In the genomic region with DNA sequence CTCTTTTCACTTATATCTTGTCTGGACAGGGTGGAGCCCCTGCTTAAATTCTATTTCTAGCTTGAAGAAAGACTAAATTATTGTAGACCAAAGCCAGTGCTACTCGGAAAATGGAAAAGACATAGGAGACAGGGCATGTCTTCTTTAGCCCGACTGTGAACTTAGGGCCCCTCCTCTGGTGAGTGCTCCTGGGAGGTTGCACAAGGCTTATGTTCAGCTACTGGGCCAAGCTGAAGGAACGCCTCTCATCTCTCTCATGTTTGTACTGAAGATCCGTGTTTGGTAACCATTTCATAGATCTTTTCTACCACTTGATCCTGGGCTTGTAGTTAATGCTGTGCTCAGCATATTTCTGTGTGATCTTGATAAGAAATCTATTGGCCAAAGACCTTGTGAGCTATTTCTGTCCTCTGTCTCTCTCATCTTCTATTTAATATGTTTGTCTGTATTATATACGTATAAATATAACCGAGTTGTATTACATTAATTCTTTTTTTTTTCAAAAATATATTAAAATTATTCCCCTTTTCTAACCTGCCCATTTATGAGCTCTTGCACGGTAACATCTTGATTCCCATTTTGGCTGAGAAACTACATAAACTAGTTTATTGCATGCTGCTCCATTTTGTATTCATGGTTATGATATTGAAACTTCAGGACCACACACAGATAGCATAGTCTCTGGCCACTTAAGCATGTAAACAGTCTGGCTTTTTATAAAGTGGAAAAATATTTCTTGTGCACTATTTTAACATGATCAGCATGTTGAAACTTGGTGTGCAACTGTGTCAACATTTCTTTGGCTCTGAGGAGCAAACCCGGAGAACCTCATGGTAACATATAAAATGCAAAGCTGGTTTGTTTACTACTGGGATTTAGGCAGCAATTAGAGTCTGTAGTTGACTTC, we compare ENCODE assay signal across 11 cellular contexts.
DNase-seq lines count a peak whose midpoint lies in the region; ATAC-seq and TF ChIP-seq lines count a peak whose summit lies in the region.
"Had no signal": no experiment of that assay in that cellular context is flagged by ENCODE, and none has a peak within 500 bp of the region (broad histone marks: within the 10 kb centered on the region; RNA-seq: fewer than 3 reads in every experiment).

No MANE protein-coding gene starts in this region.

- H3K14ac ChIP-seq in IMR-90 (replicated peaks; ENCODE audit: low read depth, low read length): no peak overlapping the region; the same call in 1 of the 2 replicates

- H3K18ac ChIP-seq in IMR-90 (ENCODE audit: low read depth, low read length): no peak overlapping the region

- H3K36me3 Mint-ChIP-seq in naive thymus-derived CD8-positive, alpha-beta T cell: peaks cover 0 to 2% (median 0%) of the 10 kb centered on the region in 3 donors

- 0 out of 2 replicates have a peak overlapping the region, but pooled peaks have one; percentile 5 for H2BK20ac ChIP-seq in IMR-90 (ENCODE audit: low read depth, low read length)

- no peak overlapping the region for H4K5ac ChIP-seq in IMR-90 (ENCODE audit: low read depth, low read length)

- H3K4me3 ChIP-seq in IMR-90 (ENCODE audit: insufficient read depth, low read depth, low read length): no peak overlapping the region
- no peak overlapping the region for H3K4me3 ChIP-seq in adrenal gland
- H3K4me3 ChIP-seq in skin epidermis: no peak overlapping the region

- no peaks in the 10 kb centered on the region for H3K9me3 Mint-ChIP-seq in naive thymus-derived CD8-positive, alpha-beta T cell
- H3K9me3 Mint-ChIP-seq: activated CD4-positive, alpha-beta T cell treated with anti-CD3 and anti-CD28 coated beads, Interleukin-2, amount 10 ng/mL, durations not matched to agents 24 days and 14 days; activated naive CD8-positive, alpha-beta T cell treated with anti-CD3 and anti-CD28 coated beads, Interleukin-2, amount 10 ng/mL, durations not matched to agents 7 days and 5 days had no signal

- H4K91ac ChIP-seq in IMR-90 (ENCODE audit: insufficient read depth, low read depth, low read length): no peak overlapping the region

- H3K4me3 Mint-ChIP-seq in naive thymus-derived CD8-positive, alpha-beta T cell: no peak overlapping the region
- H3K4me3 Mint-ChIP-seq: activated CD4-positive, alpha-beta T cell treated with anti-CD3 and anti-CD28 coated beads, Interleukin-2, amount 10 ng/mL, durations not matched to agents 24 days and 14 days; activated naive CD8-positive, alpha-beta T cell treated with anti-CD3 and anti-CD28 coated beads, Interleukin-2, amount 10 ng/mL, durations not matched to agents 7 days and 5 days; neural crest cell had no signal

- peak overlapping the region; percentile 12; the same call in 1 of the 3 replicates for H2BK15ac ChIP-seq in IMR-90 (ENCODE audit: low read depth, low read length)

- H3K4me1 Mint-ChIP-seq in naive thymus-derived CD8-positive, alpha-beta T cell: peaks cover 24 to 52% (median 35%) of the 10 kb centered on the region in 4 donors

- no peak overlapping the region for H3K4ac ChIP-seq in IMR-90 (ENCODE audit: low read depth, low read length)

- no peak overlapping the region for H2AK9ac ChIP-seq in IMR-90 (replicated peaks; ENCODE audit: low read depth, low read length, poor library complexity)

- no peak overlapping the region for H3K23ac ChIP-seq in IMR-90 (ENCODE audit: low read depth, low read length)

- TF ChIP-seq CTCF in IMR-90 (conservative IDR thresholded peaks at IDR 0.05; ENCODE audit: low read depth, low read length): no peak
- TF ChIP-seq CTCF in adrenal gland (IDR thresholded peaks at IDR 0.05): no peak

- H2BK5ac ChIP-seq in IMR-90 (ENCODE audit: low read depth, low read length, poor library complexity, severe bottlenecking): peak overlapping the region; percentile 17

- no peak for TF ChIP-seq RAD21 in IMR-90 (IDR thresholded peaks at IDR 0.05; ENCODE audit: low read length)

- H3K9me3 ChIP-seq in IMR-90 (ENCODE audit: control insufficient read depth, insufficient read depth, low read length) (no peaks in the 10 kb centered on the region), adrenal gland (replicated peaks in 1 of 3) (no peaks in the 10 kb centered on the region)

- intact Hi-C loops in IMR-90 (cut with micrococcal nuclease): no loop called here
- intact Hi-C loops in adrenal gland (cut with DNase I): no loop called here
- intact Hi-C loops in left ventricle myocardium superior (cut with micrococcal nuclease): no loop called here

- H2BK120ac ChIP-seq in IMR-90 (ENCODE audit: low read depth, low read length): no peak overlapping the region

- no peak overlapping the region for H4K8ac ChIP-seq in IMR-90 (ENCODE audit: low read depth in 2 of 2, low read length in 2 of 2)

- peaks cover 6% of the 10 kb centered on the region for H3K9me1 ChIP-seq in IMR-90 (ENCODE audit: insufficient read depth, low read length)

- peak overlapping the region; percentile 18; the same call in 1 of the 2 replicates for H3K4me2 ChIP-seq in IMR-90 (ENCODE audit: low read depth, low read length)

- TF ChIP-seq POLR2A in IMR-90 (IDR thresholded peaks at IDR 0.05; ENCODE audit: low read depth, low read length) (no peak), adrenal gland (IDR thresholded peaks at IDR 0.05) (no peak)

- peaks cover 9 to 20% of the 10 kb centered on the region in 2 experiments for H3K79me1 ChIP-seq in IMR-90 (ENCODE audit: low read depth in 1 of 2, low read length in 2 of 2)

- dilution Hi-C loops in IMR-90 (cut with HindIII; ENCODE audit: low sequenced_read_pairs, unreplicated experiment): no loop called here

- H3K27ac Mint-ChIP-seq in naive thymus-derived CD8-positive, alpha-beta T cell: peak overlapping the region in 1 of 10 donors; percentile 12
- H3K27ac Mint-ChIP-seq: activated CD4-positive, alpha-beta T cell treated with anti-CD3 and anti-CD28 coated beads, Interleukin-2, amount 10 ng/mL, durations not matched to agents 24 days and 14 days; activated naive CD8-positive, alpha-beta T cell treated with anti-CD3 and anti-CD28 coated beads, Interleukin-2, amount 10 ng/mL, durations not matched to agents 7 days and 5 days had no signal

- H3K27me3 ChIP-seq in IMR-90 (ENCODE audit: control insufficient read depth, insufficient read depth, low read length): no peaks in the 10 kb centered on the region
- H3K27me3 ChIP-seq in adrenal gland: no peaks in the 10 kb centered on the region

- H2AFZ ChIP-seq in IMR-90 (replicated peaks; ENCODE audit: low read length, poor library complexity): no peak overlapping the region

- no peak overlapping the region for H3K9ac ChIP-seq in IMR-90 (ENCODE audit: low read depth, low read length)

- no peaks in the 10 kb centered on the region for H3K36me3 ChIP-seq in IMR-90 (ENCODE audit: control insufficient read depth, insufficient read depth, low read length)
- H3K36me3 ChIP-seq in adrenal gland (replicated peaks in 1 of 2): no peaks in the 10 kb centered on the region

- H3K27ac ChIP-seq in IMR-90 (ENCODE audit: insufficient read depth, low read length) (no peak overlapping the region), adrenal gland (peak overlapping the region in 4 of 5 donors; percentile 48 to 75 (median 54)), skin epidermis (peak overlapping the region in 12 of 21 experiments; percentile 0 to 81 (median 38))

- 60% methylated on average over 1 of the region's 8 CpGs; no CpG with 5 or more reads in 1 of the 2 experiments for WGBS in IMR-90 (ENCODE audit: extremely low coverage in 2 of 2, insufficient read length in 1 of 2), 2 experiments
- 46 to 51% (median 48%) methylated on average over 8 of the region's 8 CpGs for WGBS in adrenal gland, 4 donors

- DNase-seq in IMR-90: peak; percentile 35
- peak in 5 of 7 donors; percentile 30 to 52 (median 35) for DNase-seq in adrenal gland
- no peak for DNase-seq in left ventricle myocardium superior
- no peak for DNase-seq in NCI-H1694 treated with DMSO at 0.1 percent for 48 hours (lab: John Stamatoyannopoulos, UW)
- DNase-seq in naive thymus-derived CD8-positive, alpha-beta T cell: no peak
- DNase-seq: activated CD4-positive, alpha-beta T cell treated with anti-CD3 and anti-CD28 coated beads, Interleukin-2, amount 10 ng/mL, durations not matched to agents 24 days and 14 days; activated naive CD8-positive, alpha-beta T cell treated with anti-CD3 and anti-CD28 coated beads, Interleukin-2, amount 10 ng/mL, durations not matched to agents 7 days and 5 days had no signal

- H3K27me3 Mint-ChIP-seq in naive thymus-derived CD8-positive, alpha-beta T cell: no peaks in the 10 kb centered on the region
- H3K27me3 Mint-ChIP-seq: activated CD4-positive, alpha-beta T cell treated with anti-CD3 and anti-CD28 coated beads, Interleukin-2, amount 10 ng/mL, durations not matched to agents 24 days and 14 days; activated naive CD8-positive, alpha-beta T cell treated with anti-CD3 and anti-CD28 coated beads, Interleukin-2, amount 10 ng/mL, durations not matched to agents 7 days and 5 days had no signal

- in situ Hi-C loops in IMR-90 (cut with MboI; ENCODE audit: low sequenced_read_pairs): no loop called here

- ATAC-seq in IMR-90 (ENCODE audit: low read depth) (peak; percentile 48), left ventricle myocardium superior (peak; percentile 80), HG02884 (IDR thresholded peaks at IDR 0.05; ENCODE audit: unreplicated experiment) (no peak), HG03520 (IDR thresholded peaks at IDR 0.05; ENCODE audit: unreplicated experiment) (no peak)
- no peak for ATAC-seq in naive thymus-derived CD8-positive, alpha-beta T cell

- BruUV-seq in IMR-90 (replicated peaks; lab: Mats Ljungman, UMichigan): no TSS peak

- CTCF ChIA-PET in IMR-90 (lab: Yijun Ruan, JAX): no interaction called here

- POLR2A ChIA-PET in IMR-90 (lab: Charles Lee; ENCODE audit: unreplicated experiment): no interaction called here
- POLR2A ChIA-PET in naive thymus-derived CD8-positive, alpha-beta T cell (lab: Charles Lee): interaction anchor here (1.0 kb wide), 1 partner anchor 71 kb away, joined by 4 read pairs; the partner anchor contains the start of gene MKKS

- H4K20me1 ChIP-seq in IMR-90 (ENCODE audit: insufficient read depth, low read length): no peaks in the 10 kb centered on the region

- peak overlapping the region; percentile 56 for H2AK5ac ChIP-seq in IMR-90 (ENCODE audit: low read depth, low read length)

- H3K56ac ChIP-seq in IMR-90 (ENCODE audit: extremely low read depth, insufficient read depth, low read length): no peak overlapping the region

- peaks cover 17% of the 10 kb centered on the region for H3K4me1 ChIP-seq in IMR-90 (ENCODE audit: control insufficient read depth, insufficient read depth, low read length)
- H3K4me1 ChIP-seq in adrenal gland (replicated peaks in 1 of 2): peaks cover 31 to 56% of the 10 kb centered on the region in 2 donors

TF ChIP-seq in IMR-90, 13 proteins besides CTCF, POLR2A, EP300 and RAD21:
- no peak for TF ChIP-seq SMC3 (IDR thresholded peaks at IDR 0.05; ENCODE audit: low read depth, low read length)
- peak; percentile 99 for TF ChIP-seq MAFK (IDR thresholded peaks at IDR 0.05; ENCODE audit: low read depth, low read length)
TF ChIP-seq in IMR-90: peak in this region for 1.

Comparison
In these comparisons a context has a peak if more than half of its experiments do, and no peak if none do; other contexts are left out.
1. ATAC-seq: peak in IMR-90 (single experiment) and left ventricle myocardium superior (single experiment); none in HG02884 (single experiment), naive thymus-derived CD8-positive, alpha-beta T cell (0 of 2) and HG03520 (single experiment).
2. DNase-seq: peak in IMR-90 (single experiment) and adrenal gland (5 of 7); none in left ventricle myocardium superior (single experiment), NCI-H1694 treated with DMSO at 0.1 percent for 48 hours (single experiment) and naive thymus-derived CD8-positive, alpha-beta T cell (0 of 10).